8 cellular contexts compared by ENCODE assay signal in genomic region chr4:55853484-55854046, GRCh38. TPM values are rescaled to one million over a fixed set of nuclear protein-coding genes. Genes with fewer than 3 reads are reported as not detected.
DNase-seq lines count a peak whose midpoint lies in the region; ATAC-seq, FAIRE-seq and TF ChIP-seq lines count a peak whose summit lies in the region.

Gene EXOC1 (plus strand): TSS chr4:55853648. CDS start chr4:55858324, 4,676 bp downstream.

- POLR2A ChIA-PET in AG04449 (lab: Yijun Ruan, JAX): no interaction called here

- no peaks in the 10 kb centered on the region for H3K36me3 ChIP-seq in bronchial epithelial cell (ENCODE audit: control insufficient read depth, insufficient read depth, low read length)
- H3K36me3 ChIP-seq in small intestine (ENCODE audit: control insufficient read depth in 2 of 2, insufficient read depth in 2 of 2, low read length in 2 of 2): no peaks in the 10 kb centered on the region

- peaks cover 0 to 10% of the 10 kb centered on the region in 2 donors for H3K4me1 ChIP-seq in small intestine (ENCODE audit: control insufficient read depth in 2 of 2, insufficient read depth in 1 of 2, low read depth in 1 of 2, low read length in 1 of 2)

- DNase-seq in AG04449 (ENCODE audit: low read depth, low spot score) (peak; percentile 69), NCI-H2227 treated with DMSO at 0.1 percent for 48 hours (lab: John Stamatoyannopoulos, UW) (peak; percentile 91), bronchial epithelial cell (ENCODE audit: low read depth) (peak; percentile 89), iPS-NIHi11 (ENCODE audit: low spot score) (peak; percentile 93), small intestine (peak; percentile 98)

- no peaks in the 10 kb centered on the region for H3K9me3 ChIP-seq in small intestine (ENCODE audit: control insufficient read depth, low read depth)

- FAIRE-seq in bronchial epithelial cell (lab: Jason Lieb, UNC) (no peak), small intestine (lab: Jason Lieb, UNC) (no peak)

- H3K4me3 ChIP-seq in AG04449 (ENCODE audit: low read depth, low read length): peak within 1 kb of the TSS; percentile 90
- peak within 1 kb of the TSS; percentile 91 for H3K4me3 ChIP-seq in WI38 (ENCODE audit: low read depth, low read length)
- peak within 1 kb of the TSS; percentile 80 for H3K4me3 ChIP-seq in bronchial epithelial cell (ENCODE audit: low read depth, low read length)
- H3K4me3 ChIP-seq in small intestine (ENCODE audit: low read depth in 1 of 2, low read length in 2 of 2): peak within 1 kb of the TSS; percentile 70 to 98

- TF ChIP-seq CTCF in AG04449 (IDR thresholded peaks at IDR 0.05; ENCODE audit: insufficient read depth, low read length, missing control alignments) (no peak), WI38 (IDR thresholded peaks at IDR 0.05; ENCODE audit: low read depth, low read length) (no peak), bronchial epithelial cell (IDR thresholded peaks at IDR 0.05; ENCODE audit: insufficient read depth, low read length, severe bottlenecking) (no peak)

- CTCF ChIA-PET in AG04449 (lab: Yijun Ruan, JAX): interaction anchor here (1.6 to 3.3 kb wide), 3 partner anchors 11 to 14 kb away, joined by 6 to 16 read pairs (median 11); no protein-coding TSS in a partner anchor

- 1% methylated on average over 50 of the region's 50 CpGs for WGBS in small intestine, 3 donors

- peak within 1 kb of the TSS; percentile 70 to 96 for H3K27ac ChIP-seq in small intestine (ENCODE audit: low read depth in 1 of 2, low read length in 1 of 2)

- peak; percentile 99 for ATAC-seq in GM18907 (IDR thresholded peaks at IDR 0.05; ENCODE audit: unreplicated experiment)
- ATAC-seq in HG03159 (IDR thresholded peaks at IDR 0.05; ENCODE audit: unreplicated experiment): peak; percentile 99

- H3K27me3 ChIP-seq in bronchial epithelial cell (ENCODE audit: control insufficient read depth, insufficient read depth, low read length): no peaks in the 10 kb centered on the region
- no peaks in the 10 kb centered on the region for H3K27me3 ChIP-seq in small intestine (ENCODE audit: control insufficient read depth in 2 of 2, insufficient read depth in 2 of 2, low read length in 2 of 2)

RNA-seq across cellular contexts. Expression of gene EXOC1, which starts in this region (rescaled TPM):
- 36.9 and 47.2 TPM in 2 replicates for total RNA-seq in bronchial epithelial cell
- polyA plus RNA-seq in small intestine: 10 to 100 TPM; 15.3 to 24.8 (median 17.0) TPM

Comparison
In these comparisons a context has a peak if more than half of its experiments do, and no peak if none do; other contexts are left out.
1. Peak in every context shown above with its lines: DNase-seq, ATAC-seq, H3K4me3 ChIP-seq and H3K27ac ChIP-seq.